22 cellular contexts compared by ENCODE assay signal in the genomic region with DNA sequence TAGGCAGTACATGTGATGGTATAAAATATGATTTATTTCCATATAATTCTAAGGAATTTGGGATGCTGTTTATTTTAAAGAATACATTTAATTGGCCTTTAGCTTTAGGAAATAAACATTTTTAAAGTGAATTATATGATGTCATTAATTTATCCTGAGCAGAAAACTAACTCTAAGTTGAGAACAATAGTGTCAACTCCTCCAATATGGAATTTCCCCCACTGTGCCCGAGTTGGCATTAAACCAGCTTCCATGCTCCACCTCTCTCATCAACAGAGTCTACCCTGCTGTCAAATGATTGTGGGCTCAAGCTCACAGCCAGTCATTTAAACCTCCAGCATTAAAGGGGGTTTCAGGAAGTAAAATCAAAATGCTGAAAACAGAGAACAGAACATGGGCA.
DNase-seq lines count a peak whose midpoint lies in the region; ATAC-seq, FAIRE-seq and TF ChIP-seq lines count a peak whose summit lies in the region.
"Had no signal": no experiment of that assay in that cellular context is flagged by ENCODE, and none has a peak within 500 bp of the region (broad histone marks: within the 10 kb centered on the region; RNA-seq: fewer than 3 reads in every experiment).

No MANE protein-coding gene starts in this region.

- H3K9me3 ChIP-seq in HepG2 (ENCODE audit: low read length): no peaks in the 10 kb centered on the region
- H3K9me3 ChIP-seq in right lobe of liver: no peaks in the 10 kb centered on the region
- no peaks in the 10 kb centered on the region for H3K9me3 ChIP-seq in neural progenitor cell (ENCODE audit: low read depth)
- no peaks in the 10 kb centered on the region for H3K9me3 ChIP-seq in A673 (ENCODE audit: low read depth, low read length, poor library complexity, severe bottlenecking)
- H3K9me3 ChIP-seq: A549, BLaER1, HAP-1 had no signal

- H3K27ac ChIP-seq in HepG2 (ENCODE audit: extremely low read length, insufficient read depth, low read length): no peak overlapping the region
- H3K27ac ChIP-seq in right lobe of liver: no peak overlapping the region
- no peak overlapping the region for H3K27ac ChIP-seq in neural progenitor cell
- no peak overlapping the region for H3K27ac ChIP-seq in A673 (ENCODE audit: low read depth, low read length, poor library complexity, severe bottlenecking)
- H3K27ac ChIP-seq: 22Rv1, A549, BLaER1, GM23248 had no signal

- H3K36me3 Mint-ChIP-seq in neural progenitor cell (no peaks in the 10 kb centered on the region), MCF 10A (ENCODE audit: insufficient read depth, unreplicated experiment) (no peaks in the 10 kb centered on the region)
- H3K36me3 Mint-ChIP-seq: CD14-positive monocyte; CD4-positive, alpha-beta memory T cell had no signal

- H3K9me3 Mint-ChIP-seq in neural progenitor cell (peaks cover 2% of the 10 kb centered on the region), MCF 10A (ENCODE audit: unreplicated experiment) (no peaks in the 10 kb centered on the region)
- H3K9me3 Mint-ChIP-seq: CD14-positive monocyte, IgD-negative memory B cell had no signal

- H3K4me1 Mint-ChIP-seq in neural progenitor cell (peaks cover 4% of the 10 kb centered on the region), MCF 10A (ENCODE audit: insufficient read depth, unreplicated experiment) (peaks cover 11% of the 10 kb centered on the region)
- H3K4me1 Mint-ChIP-seq: CD14-positive monocyte, IgD-negative memory B cell had no signal

- DNase-seq in HepG2 (ENCODE audit: low spot score) (no peak), right lobe of liver (no peak), dermis microvascular lymphatic vessel endothelial cell (ENCODE audit: low read depth in 2 of 2) (peak; percentile 76 to 86), neural progenitor cell (ENCODE audit: low spot score) (no peak), A673 (ENCODE audit: low spot score) (no peak), D721Med (ENCODE audit: insufficient read length, low spot score) (no peak), MCF 10A (ENCODE audit: unreplicated experiment) (no peak)
- DNase-seq: Calu3; CD4-positive, alpha-beta memory T cell; DMS 273 treated with DMSO at 0.1 percent for 48 hours; GM23248; KG1 had no signal

- TF ChIP-seq POLR2A in HepG2 (IDR thresholded peaks at IDR 0.05; ENCODE audit: insufficient read depth in 1 of 2, low read depth in 2 of 2, low read length in 2 of 2): no peak
- TF ChIP-seq POLR2A in right lobe of liver (IDR thresholded peaks at IDR 0.05): no peak

- H4K20me1 ChIP-seq in HepG2 (ENCODE audit: insufficient read depth, low read length) (no peaks in the 10 kb centered on the region), neural progenitor cell (ENCODE audit: low read depth) (no peaks in the 10 kb centered on the region)
- H4K20me1 ChIP-seq: BLaER1 had no signal

- FAIRE-seq in HepG2 (lab: Jason Lieb, UNC): no peak
- no peak for FAIRE-seq in D721Med (lab: Jason Lieb, UNC)
- FAIRE-seq: A549, G401.6, GM12892, GM18507, HTR-8/SVneo had no signal

- no peak for TF ChIP-seq CTCF in HepG2 (CRISPR knock-in tag; IDR thresholded peaks at IDR 0.05)
- no peak for TF ChIP-seq CTCF in right lobe of liver (IDR thresholded peaks at IDR 0.05)
- TF ChIP-seq CTCF in neural progenitor cell (IDR thresholded peaks at IDR 0.05): no peak
- TF ChIP-seq CTCF in A673 (conservative IDR thresholded peaks at IDR 0.05; ENCODE audit: low read depth, low read length): no peak
- no peak for TF ChIP-seq CTCF in D721Med (IDR thresholded peaks at IDR 0.05; ENCODE audit: insufficient read depth, missing control alignments)
- no peak for TF ChIP-seq CTCF in MCF 10A (IDR thresholded peaks at IDR 0.05; ENCODE audit: unreplicated experiment)

- H3K36me3 ChIP-seq in HepG2 (replicated peaks in 1 of 2; ENCODE audit: control insufficient read depth in 1 of 2, insufficient read depth in 2 of 2, low read length in 2 of 2): no peaks in the 10 kb centered on the region
- H3K36me3 ChIP-seq in right lobe of liver: no peaks in the 10 kb centered on the region
- H3K36me3 ChIP-seq in neural progenitor cell: no peaks in the 10 kb centered on the region
- no peaks in the 10 kb centered on the region for H3K36me3 ChIP-seq in A673 (ENCODE audit: insufficient read depth, low read length, poor library complexity, severe bottlenecking)
- H3K36me3 ChIP-seq: BLaER1, HAP-1 had no signal

- TF ChIP-seq EP300 in HepG2 (IDR thresholded peaks at IDR 0.05; ENCODE audit: low read depth in 2 of 2, low read length in 2 of 2): no peak
- TF ChIP-seq EP300 in HepG2 (CRISPR knock-in tag; IDR thresholded peaks at IDR 0.05; ENCODE audit: borderline replicate concordance): no peak

- no peaks in the 10 kb centered on the region for H3K4me1 ChIP-seq in HepG2 (ENCODE audit: insufficient read depth, low read length)
- H3K4me1 ChIP-seq in right lobe of liver: peaks cover 0 to 1% (median 0%) of the 10 kb centered on the region in 4 donors
- H3K4me1 ChIP-seq in neural progenitor cell: peaks cover 24% of the 10 kb centered on the region
- H3K4me1 ChIP-seq in A673 (ENCODE audit: insufficient read depth, low read length, poor library complexity, severe bottlenecking): peaks cover 22% of the 10 kb centered on the region
- H3K4me1 ChIP-seq: A549, HAP-1 had no signal

- H3K27me3 Mint-ChIP-seq in neural progenitor cell (ENCODE audit: insufficient read depth, low read depth): peaks cover 4% of the 10 kb centered on the region
- no peaks in the 10 kb centered on the region for H3K27me3 Mint-ChIP-seq in MCF 10A (ENCODE audit: insufficient read depth, unreplicated experiment)

- H3K79me2 ChIP-seq in HepG2 (ENCODE audit: insufficient read depth, low read length) (no peaks in the 10 kb centered on the region), neural progenitor cell (ENCODE audit: low read depth) (no peaks in the 10 kb centered on the region)

- in situ Hi-C loops in HepG2 (cut with HindIII; ENCODE audit: extremely low pct_ligation_motif_present, low pct_unique_long_range_greater_than_20kb): no loop called here

- H2AFZ ChIP-seq in HepG2 (ENCODE audit: low read length) (no peak overlapping the region), neural progenitor cell (replicated peaks) (no peak overlapping the region)
- H2AFZ ChIP-seq: GM23248 had no signal

- intact Hi-C loops in HepG2 (cut with micrococcal nuclease; ENCODE audit: unreplicated experiment) (no loop called here), right lobe of liver (cut with DNase I) (no loop called here), A673 (cut with micrococcal nuclease; ENCODE audit: unreplicated experiment) (no loop called here), MCF 10A (cut with micrococcal nuclease) (no loop called here)

- H3K4me3 ChIP-seq in HepG2 (replicated peaks in 1 of 3; ENCODE audit: insufficient read depth in 1 of 3, low read depth in 2 of 3, low read length in 3 of 3) (no peak overlapping the region), right lobe of liver (no peak overlapping the region), neural progenitor cell (no peak overlapping the region), A673 (ENCODE audit: low read depth, low read length, poor library complexity, severe bottlenecking) (no peak overlapping the region)
- H3K4me3 ChIP-seq: A549, BLaER1, GM23248, HAP-1 had no signal

- 3% methylated on average over 1 of the region's 1 CpG for WGBS in HepG2 (ENCODE audit: low lambda C conversion rate)
- 56% methylated on average over 1 of the region's 1 CpG for WGBS in right lobe of liver (ENCODE audit: insufficient coverage, low coverage, low lambda C conversion rate, missing lambda C conversion rate)

- peaks cover 15% of the 10 kb centered on the region for H3F3A ChIP-seq in neural progenitor cell (ENCODE audit: low read depth)

- no peak for ATAC-seq in HepG2
- ATAC-seq in right lobe of liver: no peak
- ATAC-seq: A549 had no signal

- TF ChIP-seq RAD21 in HepG2 (CRISPR knock-in tag; IDR thresholded peaks at IDR 0.05): no peak

- no TSS peak for BruUV-seq in HepG2 (replicated peaks; lab: Mats Ljungman, UMichigan)
- no TSS peak for BruUV-seq in A673 (replicated peaks; lab: Mats Ljungman, UMichigan)
- BruUV-seq in MCF 10A (replicated peaks; lab: Mats Ljungman, UMichigan): no TSS peak

- H3K4me3 Mint-ChIP-seq in neural progenitor cell (no peak overlapping the region), MCF 10A (ENCODE audit: unreplicated experiment) (no peak overlapping the region)
- H3K4me3 Mint-ChIP-seq: CD14-positive monocyte; CD4-positive, alpha-beta memory T cell; IgD-negative memory B cell had no signal

- no peak overlapping the region for H3K4me2 ChIP-seq in HepG2 (ENCODE audit: low read depth, low read length)
- H3K4me2 ChIP-seq in neural progenitor cell: peak overlapping the region; percentile 56
- H3K4me2 ChIP-seq: A549, BLaER1 had no signal

- CTCF ChIA-PET in HepG2 (lab: Yijun Ruan, JAX; ENCODE audit: low intra/inter-chr PET ratio, low total read pairs): no interaction called here
- CTCF ChIA-PET in A673 (lab: Charles Lee): no interaction called here
- CTCF ChIA-PET in MCF 10A (lab: Yijun Ruan, JAX): interaction anchor here (1.0 kb wide), 2 partner anchors 12 to 1824 kb away, joined by 3 read pairs; no protein-coding TSS in a partner anchor

- POLR2A ChIA-PET in HepG2 (lab: Yijun Ruan, JAX) (no interaction called here), A673 (lab: Charles Lee; ENCODE audit: low non-redundant PET) (no interaction called here), MCF 10A (lab: Yijun Ruan, JAX) (interaction anchor here (1.9 to 3.2 kb wide), 3 partner anchors 11 to 49 kb away, joined by 6 to 12 read pairs (median 8); no protein-coding TSS in a partner anchor)

- no peak overlapping the region for H3K9ac ChIP-seq in HepG2 (ENCODE audit: insufficient read depth, low read depth, low read length)
- no peak overlapping the region for H3K9ac ChIP-seq in neural progenitor cell
- H3K9ac ChIP-seq: BLaER1, GM23248 had no signal

- H3K27ac Mint-ChIP-seq in neural progenitor cell: no peak overlapping the region
- no peak overlapping the region for H3K27ac Mint-ChIP-seq in MCF 10A (ENCODE audit: low read depth, unreplicated experiment)
- H3K27ac Mint-ChIP-seq: IgD-negative memory B cell had no signal

- H3K27me3 ChIP-seq in HepG2 (ENCODE audit: control insufficient read depth in 1 of 2, insufficient read depth in 2 of 2, low read length in 2 of 2) (no peaks in the 10 kb centered on the region; a peak in 1 of 5 replicates), right lobe of liver (no peaks in the 10 kb centered on the region), neural progenitor cell (peaks cover 50% of the 10 kb centered on the region), A673 (replicated peaks; ENCODE audit: insufficient read depth, low read depth, low read length, poor library complexity) (no peaks in the 10 kb centered on the region)
- H3K27me3 ChIP-seq: BLaER1 had no signal

TF ChIP-seq in HepG2, 621 proteins besides CTCF, POLR2A, EP300 and RAD21:
- peak; percentile 78 for TF ChIP-seq ATF7 (IDR thresholded peaks at IDR 0.05)
- TF ChIP-seq ATF7 (CRISPR knock-in tag; IDR thresholded peaks at IDR 0.05): no peak
- no peak for TF ChIP-seq CBX5 (CRISPR knock-in tag; IDR thresholded peaks at IDR 0.05; ENCODE audit: borderline replicate concordance)

Comparison
In these comparisons a context has a peak if more than half of its experiments do, and no peak if none do; other contexts are left out.
1. DNase-seq: peak in dermis microvascular lymphatic vessel endothelial cell (2 of 2); none in HepG2 (single experiment), right lobe of liver (0 of 3), neural progenitor cell (single experiment), A673 (single experiment), D721Med (single experiment) and MCF 10A (single experiment).